ENCODE assay signal across 8 cellular contexts in genomic region chr1:25996966-25997758, GRCh38. TPM values are rescaled to one million over a fixed set of nuclear protein-coding genes. Genes with fewer than 3 reads are reported as not detected.
DNase-seq lines count a peak whose midpoint lies in the region; ATAC-seq and TF ChIP-seq lines count a peak whose summit lies in the region.

No MANE protein-coding gene starts in this region.

- peak; percentile 9 for ATAC-seq in GM19324 (IDR thresholded peaks at IDR 0.05; ENCODE audit: low FRiP score, unreplicated experiment)
- ATAC-seq in RWPE2 (ENCODE audit: low read depth) = no peak
- ATAC-seq in effector memory CD8-positive, alpha-beta T cell (replicated peaks) = peak; percentile 0
- ATAC-seq in upper lobe of left lung (ENCODE audit: low FRiP score in 2 of 2) = peak in 1 of 2 donors; percentile 61
- no peak for ATAC-seq in GM18861 (IDR thresholded peaks at IDR 0.05; ENCODE audit: unreplicated experiment)

- no peak for TF ChIP-seq EP300 in upper lobe of left lung (IDR thresholded peaks at IDR 0.05)

- H3K27ac ChIP-seq in RWPE2 (ENCODE audit: poor library complexity, severe bottlenecking) = peak overlapping the region; percentile 45
- peak overlapping the region; percentile 80 for H3K27ac ChIP-seq in mesodermal cell (ENCODE audit: low read depth, low read length, severe bottlenecking)
- H3K27ac ChIP-seq in upper lobe of left lung = peak overlapping the region; percentile 88 to 93 (median 92)

- H3K4me1 Mint-ChIP-seq in effector memory CD8-positive, alpha-beta T cell (ENCODE audit: low read depth in 2 of 2) = peaks cover 30 to 32% of the 10 kb centered on the region in 2 donors

- peak in 2 of 4 donors; percentile 23 to 54 for TF ChIP-seq POLR2A in upper lobe of left lung (IDR thresholded peaks at IDR 0.05)

- peaks cover 16% of the 10 kb centered on the region for H3K36me3 Mint-ChIP-seq in effector memory CD8-positive, alpha-beta T cell (ENCODE audit: insufficient read depth)

- peak overlapping the region; percentile 97 to 99 for H3K27ac Mint-ChIP-seq in effector memory CD8-positive, alpha-beta T cell

- H3K4me1 ChIP-seq in RWPE2 (ENCODE audit: insufficient read depth, poor library complexity, severe bottlenecking) (peaks cover 8% of the 10 kb centered on the region), mesodermal cell (ENCODE audit: control insufficient read depth, insufficient read depth, low read length, poor library complexity, severe bottlenecking) (peaks cover 22% of the 10 kb centered on the region), upper lobe of left lung (peaks cover 15 to 18% (median 17%) of the 10 kb centered on the region in 4 donors)

- DNase-seq in AG10803 (ENCODE audit: low read depth) (peak; percentile 68), RWPE2 (ENCODE audit: low spot score) (no peak), upper lobe of left lung (peak in 1 of 2 donors; percentile 40), NCI-H1092 treated with DMSO at 0.1 percent for 48 hours (lab: John Stamatoyannopoulos, UW) (no peak)
- peak in 1 of 3 experiments; percentile 12 for DNase-seq in effector memory CD8-positive, alpha-beta T cell

- no peaks in the 10 kb centered on the region for H3K27me3 Mint-ChIP-seq in effector memory CD8-positive, alpha-beta T cell

- H3K4me3 ChIP-seq in AG10803 (ENCODE audit: low read length) (peak overlapping the region; percentile 75), RWPE2 (ENCODE audit: severe bottlenecking) (peak overlapping the region; percentile 48), mesodermal cell (ENCODE audit: extremely low read depth, insufficient read depth, low read length, poor library complexity, severe bottlenecking) (peak overlapping the region; percentile 63), upper lobe of left lung (peak overlapping the region; percentile 66 to 75 (median 70))

- peak overlapping the region; percentile 91 to 97 for H3K4me3 Mint-ChIP-seq in effector memory CD8-positive, alpha-beta T cell

- H3K36me3 ChIP-seq in RWPE2 (ENCODE audit: low read depth) = no peaks in the 10 kb centered on the region
- no peaks in the 10 kb centered on the region for H3K36me3 ChIP-seq in mesodermal cell (ENCODE audit: control insufficient read depth, insufficient read depth, low read length)
- H3K36me3 ChIP-seq in upper lobe of left lung = no peaks in the 10 kb centered on the region

- no peaks in the 10 kb centered on the region for H3K9me3 Mint-ChIP-seq in effector memory CD8-positive, alpha-beta T cell

- TF ChIP-seq CTCF in AG10803 (conservative IDR thresholded peaks at IDR 0.05; ENCODE audit: low read length) = no peak
- no peak for TF ChIP-seq CTCF in RWPE2 (IDR thresholded peaks at IDR 0.05; ENCODE audit: poor library complexity, severe bottlenecking)
- no peak for TF ChIP-seq CTCF in upper lobe of left lung (IDR thresholded peaks at IDR 0.05)

- no peaks in the 10 kb centered on the region for H3K9me3 ChIP-seq in RWPE2 (ENCODE audit: severe bottlenecking)
- no peaks in the 10 kb centered on the region for H3K9me3 ChIP-seq in mesodermal cell (ENCODE audit: control insufficient read depth, low read length)
- no peaks in the 10 kb centered on the region for H3K9me3 ChIP-seq in upper lobe of left lung

- H3K27me3 ChIP-seq in RWPE2 (ENCODE audit: insufficient read depth, poor library complexity, severe bottlenecking) (no peaks in the 10 kb centered on the region), upper lobe of left lung (no peaks in the 10 kb centered on the region)

- WGBS in mesodermal cell (ENCODE audit: insufficient coverage in 2 of 2), 2 experiments = 22 to 28% methylated on average over 11 of the region's 11 CpGs
- WGBS in upper lobe of left lung, 2 donors = 1 to 3% methylated on average over 11 of the region's 11 CpGs

RNA-seq across cellular contexts. Expression of gene PAFAH2, which starts 0.7 kb away (rescaled TPM):
- polyA plus RNA-seq in mesodermal cell (2013, experiment 1 of 2) = 9.1 TPM
- polyA plus RNA-seq in mesodermal cell (2013, experiment 2 of 2) = 13.7 TPM
- total RNA-seq in upper lobe of left lung = 10 to 100 TPM; 12.6 to 20.1 (median 15.1) TPM

RNA-seq across cellular contexts. Expression of gene EXTL1, which starts 24.4 kb away (rescaled TPM):
- 2.4 TPM for polyA plus RNA-seq in mesodermal cell (2013, experiment 1 of 2)
- 1.5 TPM for polyA plus RNA-seq in mesodermal cell (2013, experiment 2 of 2)
- under 1 TPM in 3 of 6 donors, not detected in 3; under 0.01 to 0.24 (median 0.20) TPM for total RNA-seq in upper lobe of left lung

RNA-seq across cellular contexts. Expression of gene SLC30A2, which starts 48.8 kb away (rescaled TPM):
- not detected for polyA plus RNA-seq in mesodermal cell (2013, experiment 1 of 2)
- polyA plus RNA-seq in mesodermal cell (2013, experiment 2 of 2) = not detected
- under 1 TPM in 3 of 6 donors, not detected in 3; 0.09 to 0.27 (median 0.15) TPM for total RNA-seq in upper lobe of left lung

Comparison
In these comparisons a context has a peak if more than half of its experiments do, and no peak if none do; other contexts are left out.
1. ATAC-seq: peak in GM19324 (single experiment) and effector memory CD8-positive, alpha-beta T cell (single experiment); none in RWPE2 (single experiment) and GM18861 (single experiment).
2. Peak in every context shown above with its lines, with median percentiles within 50 percentile points of each other: H3K4me3 ChIP-seq and H3K27ac ChIP-seq.